In genomic region chr9:137456864-137457405, GRCh38 we compare ENCODE assay signal across 12 cellular contexts. TPM values are rescaled to one million over a fixed set of nuclear protein-coding genes. Genes with fewer than 3 reads are reported as not detected.
DNase-seq lines count a peak whose midpoint lies in the region; ATAC-seq and TF ChIP-seq lines count a peak whose summit lies in the region.
"Had no signal": no experiment of that assay in that cellular context is flagged by ENCODE, and none has a peak within 500 bp of the region (broad histone marks: within the 10 kb centered on the region; RNA-seq: fewer than 3 reads in every experiment).

No MANE protein-coding gene starts in this region.

- CTCF ChIA-PET in HCT116 (lab: Charles Lee), result no interaction called here

- H3K4me3 ChIP-seq in BLaER1 (peak overlapping the region; percentile 79; the same call in 1 of the 2 replicates), HCT116 (replicated peaks in 1 of 2; ENCODE audit: low read depth in 1 of 2, low read length in 2 of 2) (no peak overlapping the region), ovary (no peak overlapping the region)

- H3K4me3 Mint-ChIP-seq in brain, result peak overlapping the region in 4 of 5 experiments; percentile 46 to 77 (median 56)

- no peak for DNase-seq in HCT116 (ENCODE audit: low read depth, low spot score)
- peak; percentile 8 to 53 (median 37) for DNase-seq in ovary
- no peak for DNase-seq in NCI-H748 (lab: John Stamatoyannopoulos, UW; ENCODE audit: unreplicated experiment)
- DNase-seq in ureter (ENCODE audit: low spot score), result no peak
- no peak for DNase-seq in NCI-H69 (lab: John Stamatoyannopoulos, UW)
- DNase-seq: activated CD4-positive, alpha-beta T cell treated with anti-CD3 and anti-CD28 coated beads, Interleukin-2, amount 50 U/mL, for 1 hour; NCI-H226 had no signal

- H3K36me3 Mint-ChIP-seq in brain, result peaks cover 9% of the 10 kb centered on the region

- H3K9ac ChIP-seq in BLaER1 (no peak overlapping the region), HCT116 (ENCODE audit: low read length) (no peak overlapping the region)

- intact Hi-C loops in HCT116 (cut with micrococcal nuclease), result no loop called here
- intact Hi-C loops in ovary (cut with DNase I), result no loop called here

- ATAC-seq in HCT116, result no peak

- no peaks in the 10 kb centered on the region for H3K9me3 Mint-ChIP-seq in brain

- 79 to 81% (median 80%) methylated on average over 10 of the region's 10 CpGs for WGBS in ovary, 3 donors

- H3K27me3 ChIP-seq in BLaER1 (peaks cover 1% of the 10 kb centered on the region; the same call in 1 of the 2 replicates), HCT116 (ENCODE audit: insufficient read depth, low read length) (no peaks in the 10 kb centered on the region), ovary (no peaks in the 10 kb centered on the region)

- H4K20me1 ChIP-seq in BLaER1, result peaks cover 63% of the 10 kb centered on the region
- H4K20me1 ChIP-seq in HCT116 (ENCODE audit: insufficient read depth), result peaks cover 4% of the 10 kb centered on the region; the same call in 1 of the 2 replicates

- H3K4me1 ChIP-seq in BLaER1 (peaks cover 90% of the 10 kb centered on the region), HCT116 (ENCODE audit: control insufficient read depth in 1 of 2, insufficient read depth in 2 of 2, low read length in 2 of 2) (peaks cover 27 to 68% of the 10 kb centered on the region in 2 experiments), ovary (ENCODE audit: insufficient read depth) (peaks cover 15% of the 10 kb centered on the region)

- peaks cover 38% of the 10 kb centered on the region for H3K36me3 ChIP-seq in BLaER1
- H3K36me3 ChIP-seq in HCT116 (ENCODE audit: control insufficient read depth in 1 of 2, insufficient read depth in 2 of 2, low read length in 2 of 2), result peaks cover 11 to 40% of the 10 kb centered on the region in 2 experiments; a peak in 2 of 4 replicates
- no peaks in the 10 kb centered on the region for H3K36me3 ChIP-seq in ovary

- H3K4me1 Mint-ChIP-seq in brain, result peaks cover 29% of the 10 kb centered on the region

- TF ChIP-seq EP300 in ovary (IDR thresholded peaks at IDR 0.05), result no peak

- no peaks in the 10 kb centered on the region for H3K27me3 Mint-ChIP-seq in brain

- H3K27ac Mint-ChIP-seq in brain, result peak overlapping the region in 4 of 5 experiments; percentile 78 to 82 (median 78)

- no peak overlapping the region for H3K27ac ChIP-seq in BLaER1
- H3K27ac ChIP-seq in HCT116 (ENCODE audit: low read depth, low read length), result peak overlapping the region; percentile 81; the same call in 1 of the 2 replicates
- peak overlapping the region in 1 of 2 donors; percentile 38 for H3K27ac ChIP-seq in ovary

- no peak overlapping the region for H2AFZ ChIP-seq in HCT116 (ENCODE audit: low read depth, low read length, poor library complexity, severe bottlenecking)

- no TSS peak for BruUV-seq in HCT116 (replicated peaks; lab: Mats Ljungman, UMichigan)

- peaks cover 47% of the 10 kb centered on the region for H3K79me2 ChIP-seq in HCT116 (ENCODE audit: insufficient read depth, low read length)

- H3K4me2 ChIP-seq in BLaER1 (peak overlapping the region; percentile 99), HCT116 (ENCODE audit: low read length) (peak overlapping the region; percentile 94)

- H3K9me2 ChIP-seq in HCT116 (ENCODE audit: insufficient read depth), result no peaks in the 10 kb centered on the region

- H3K9me3 ChIP-seq in BLaER1 (no peaks in the 10 kb centered on the region), HCT116 (ENCODE audit: control insufficient read depth in 1 of 2, insufficient read depth in 1 of 2, low read depth in 1 of 2, low read length in 2 of 2) (no peaks in the 10 kb centered on the region), ovary (no peaks in the 10 kb centered on the region)

- TF ChIP-seq POLR2A in HCT116 (IDR thresholded peaks at IDR 0.05; ENCODE audit: borderline replicate concordance, extremely low read depth, insufficient read depth, insufficient read length) (no peak), ovary (IDR thresholded peaks at IDR 0.05) (no peak)

- no peak for TF ChIP-seq RAD21 in HCT116 (IDR thresholded peaks at IDR 0.05; ENCODE audit: low read depth)

- RAD21 ChIA-PET in HCT116 (lab: Charles Lee; ENCODE audit: low non-redundant PET in 1 of 2, low total read pairs in 2 of 2, uncharacterized antibody in 2 of 2, unreplicated experiment in 2 of 2), result no interaction called here

- POLR2A ChIA-PET in HCT116 (lab: Charles Lee), result no interaction called here

- no peak for TF ChIP-seq CTCF in HCT116 (IDR thresholded peaks at IDR 0.05 in 2 of 3, conservative IDR thresholded peaks at IDR 0.05 in 1 of 3; ENCODE audit: borderline replicate concordance in 1 of 3, insufficient read depth in 1 of 3, low read depth in 2 of 3, low read length in 2 of 3)
- no peak for TF ChIP-seq CTCF in brain (conservative IDR thresholded peaks at IDR 0.05)
- no peak for TF ChIP-seq CTCF in ovary (IDR thresholded peaks at IDR 0.05)

TF ChIP-seq in HCT116, 20 proteins besides CTCF, POLR2A, EP300 and RAD21:
- no peak for TF ChIP-seq SP1 (IDR thresholded peaks at IDR 0.05; ENCODE audit: low read depth)
- no peak for TF ChIP-seq ATF3 (IDR thresholded peaks at IDR 0.05)
- TF ChIP-seq POLR2AphosphoS5 (IDR thresholded peaks at IDR 0.05; ENCODE audit: low read depth, low read length), result no peak
- TF ChIP-seq ZFX (IDR thresholded peaks at IDR 0.05), result no peak
- no peak for TF ChIP-seq ZNF274 (IDR thresholded peaks at IDR 0.05; ENCODE audit: low read depth, low read length)
- no peak for TF ChIP-seq CBX3 (IDR thresholded peaks at IDR 0.05; ENCODE audit: low read depth)
- TF ChIP-seq CEBPB (IDR thresholded peaks at IDR 0.05; ENCODE audit: low read depth), result no peak
- TF ChIP-seq, protein P1, sequence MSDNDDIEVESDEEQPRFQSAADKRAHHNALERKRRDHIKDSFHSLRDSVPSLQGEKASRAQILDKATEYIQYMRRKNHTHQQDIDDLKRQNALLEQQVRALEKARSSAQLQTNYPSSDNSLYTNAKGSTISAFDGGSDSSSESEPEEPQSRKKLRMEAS (IDR thresholded peaks at IDR 0.05), result no peak
- no peak for TF ChIP-seq FOSL1 (IDR thresholded peaks at IDR 0.05; ENCODE audit: low read depth)
- no peak for TF ChIP-seq EGR1 (IDR thresholded peaks at IDR 0.05; ENCODE audit: low read depth)

RNA-seq across cellular contexts. Expression of gene NSMF, which starts 2.2 kb away (rescaled TPM):
- total RNA-seq in HCT116 (2021; ENCODE audit: unreplicated experiment), result 81.9 TPM
- polyA plus RNA-seq in HCT116 (2012), result 55.6 and 65.9 TPM in 2 replicates
- 145 TPM for polyA plus RNA-seq in brain (ENCODE audit: insufficient read depth, low read depth, low replicate concordance)
- total RNA-seq in ovary, result 10 to 100 TPM; 22.9 to 50.3 (median 35.4) TPM
- 10 to 100 TPM; 24.0 to 29.5 TPM for polyA plus RNA-seq in ovary
- 49.3 TPM for total RNA-seq in ureter

RNA-seq across cellular contexts. Expression of gene ENTPD8, which starts 15.8 kb away (rescaled TPM):
- total RNA-seq in HCT116 (2021; ENCODE audit: unreplicated experiment) (1.7 TPM), ovary (under 1 TPM in 5 of 7 donors, not detected in 2; 0.10 to 0.57 (median 0.24) TPM), ureter (not detected)
- polyA plus RNA-seq in HCT116 (2012), result 1.5 and 1.8 TPM in 2 replicates
- polyA plus RNA-seq in brain (ENCODE audit: insufficient read depth, low read depth, low replicate concordance) (0.15 TPM), ovary (under 1 TPM in 1 of 2 donors, not detected in 1; 0.11 TPM)
- total RNA-seq: Daoy, M059J, mononuclear cell had no signal

RNA-seq across cellular contexts. Expression of gene NOXA1, which starts 33.7 kb away (rescaled TPM):
- 13.2 TPM for total RNA-seq in HCT116 (2021; ENCODE audit: unreplicated experiment)
- polyA plus RNA-seq in HCT116 (2012), result 6.2 and 6.5 TPM in 2 replicates
- 7.3 TPM for polyA plus RNA-seq in brain (ENCODE audit: insufficient read depth, low read depth, low replicate concordance)
- 10 to 100 TPM in 5 of 7 donors, 1 to 10 TPM in 2; 8.5 to 18.5 (median 13.8) TPM for total RNA-seq in ovary
- polyA plus RNA-seq in ovary, result 1 to 10 TPM in 1 of 2 donors, not detected in 1; 7.1 TPM
- total RNA-seq in ureter, result 12.5 TPM
- total RNA-seq: Daoy, M059J had no signal

RNA-seq across cellular contexts. Expression of gene EXD3, which starts 34.0 kb away (rescaled TPM):
- total RNA-seq in HCT116 (2021; ENCODE audit: unreplicated experiment) (25.4 TPM), ovary (10 to 100 TPM; 19.5 to 30.6 (median 26.2) TPM), ureter (43.0 TPM)
- polyA plus RNA-seq in HCT116 (2012), result 19.3 and 20.2 TPM in 2 replicates
- polyA plus RNA-seq in brain (ENCODE audit: insufficient read depth, low read depth, low replicate concordance) (12.0 TPM), ovary (10 to 100 TPM in 1 of 2 donors, 1 to 10 TPM in 1; 1.0 to 19.4 TPM)

Comparison
In these comparisons a context has a peak if more than half of its experiments do, and no peak if none do; other contexts are left out.
1. DNase-seq: peak in ovary (5 of 5); none in HCT116 (single experiment), NCI-H748 (single experiment), ureter (single experiment) and NCI-H69 (single experiment).